ENCODE assay signal across 10 cellular contexts in genomic region chr11:2380396-2380795, GRCh38. TPM values are rescaled to one million over a fixed set of nuclear protein-coding genes. Genes with fewer than 3 reads are reported as not detected.
DNase-seq lines count a peak whose midpoint lies in the region; ATAC-seq and TF ChIP-seq lines count a peak whose summit lies in the region.
"Had no signal": no experiment of that assay in that cellular context is flagged by ENCODE, and none has a peak within 500 bp of the region (broad histone marks: within the 10 kb centered on the region; RNA-seq: fewer than 3 reads in every experiment).

No MANE protein-coding gene starts in this region.

- no peak for DNase-seq in T-helper 2 cell treated with Interferon-gamma antibody and Interleukin-4, amounts not matched to agents 5 μg/mL and 100 μg/mL, for 36 hours (ENCODE audit: low spot score)
- DNase-seq in T-helper 2 cell (no peak), right lobe of liver (peak in 1 of 3 donors; percentile 26), HK-2 (ENCODE audit: unreplicated experiment) (no peak)
- DNase-seq in stimulated activated CD4-positive, alpha-beta T cell treated with anti-CD3 and anti-CD28 coated beads, Interleukin-2, amount 100 ng/mL, for 24 hours = no peak
- DNase-seq: mammary epithelial cell had no signal

- WGBS in right lobe of liver (ENCODE audit: insufficient coverage, low coverage, low lambda C conversion rate, missing lambda C conversion rate) = 0% methylated on average over 2 of the region's 13 CpGs

- ATAC-seq in right lobe of liver (no peak), HG03521 (IDR thresholded peaks at IDR 0.05; ENCODE audit: unreplicated experiment) (no peak)
- ATAC-seq: A549 had no signal

- no peak for TF ChIP-seq POLR2A in right lobe of liver (IDR thresholded peaks at IDR 0.05)

- H3K4me3 Mint-ChIP-seq in T-helper 2 cell treated with Interferon-gamma antibody and Interleukin-4, amounts not matched to agents 5 μg/mL and 100 μg/mL, for 36 hours = peak overlapping the region; percentile 18

- TF ChIP-seq CTCF in right lobe of liver (IDR thresholded peaks at IDR 0.05) = no peak

- no peaks in the 10 kb centered on the region for H3K27me3 ChIP-seq in right lobe of liver

- H3K4me3 ChIP-seq in right lobe of liver = peak overlapping the region; percentile 32 to 44 (median 44)
- H3K4me3 ChIP-seq: A549 had no signal

- H3K27ac Mint-ChIP-seq in T-helper 2 cell treated with Interferon-gamma antibody and Interleukin-4, amounts not matched to agents 5 μg/mL and 100 μg/mL, for 36 hours = peak overlapping the region; percentile 57

- no peaks in the 10 kb centered on the region for H3K27me3 Mint-ChIP-seq in T-helper 2 cell treated with Interferon-gamma antibody and Interleukin-4, amounts not matched to agents 5 μg/mL and 100 μg/mL, for 36 hours (ENCODE audit: low read depth)

- no peaks in the 10 kb centered on the region for H3K9me3 ChIP-seq in right lobe of liver
- H3K9me3 ChIP-seq: A549 had no signal

- H3K9me3 Mint-ChIP-seq in T-helper 2 cell treated with Interferon-gamma antibody and Interleukin-4, amounts not matched to agents 5 μg/mL and 100 μg/mL, for 36 hours = no peaks in the 10 kb centered on the region

- H3K36me3 Mint-ChIP-seq in T-helper 2 cell treated with Interferon-gamma antibody and Interleukin-4, amounts not matched to agents 5 μg/mL and 100 μg/mL, for 36 hours (ENCODE audit: low read depth) = peaks cover 3% of the 10 kb centered on the region

- intact Hi-C loops in right lobe of liver (cut with DNase I) = no loop called here

- H3K27ac ChIP-seq in angular gyrus (ENCODE audit: low read depth, low read length) = peak overlapping the region; percentile 81
- peak overlapping the region; percentile 76 to 99 (median 86) for H3K27ac ChIP-seq in right lobe of liver
- H3K27ac ChIP-seq in temporal lobe (ENCODE audit: low read depth, low read length) = peak overlapping the region; percentile 91
- H3K27ac ChIP-seq: A549 had no signal

- peaks cover 0 to 71% (median 44%) of the 10 kb centered on the region in 4 donors for H3K4me1 ChIP-seq in right lobe of liver

- peaks cover 23% of the 10 kb centered on the region for H3K4me1 Mint-ChIP-seq in T-helper 2 cell treated with Interferon-gamma antibody and Interleukin-4, amounts not matched to agents 5 μg/mL and 100 μg/mL, for 36 hours (ENCODE audit: low read depth)

- no peaks in the 10 kb centered on the region for H3K36me3 ChIP-seq in right lobe of liver

RNA-seq across cellular contexts. Expression of gene CD81, which starts 3.3 kb away (rescaled TPM):
- total RNA-seq in right lobe of liver = 100 to 1,000 TPM; 433 to 721 (median 528) TPM
- 93.7 TPM for total RNA-seq in temporal lobe

RNA-seq across cellular contexts. Expression of gene TSSC4, which starts 20.2 kb away (rescaled TPM):
- total RNA-seq in right lobe of liver (10 to 100 TPM; 17.6 to 27.0 (median 19.5) TPM), temporal lobe (15.5 TPM)
